ENCODE assay signal across 15 cellular contexts in the genomic region with DNA sequence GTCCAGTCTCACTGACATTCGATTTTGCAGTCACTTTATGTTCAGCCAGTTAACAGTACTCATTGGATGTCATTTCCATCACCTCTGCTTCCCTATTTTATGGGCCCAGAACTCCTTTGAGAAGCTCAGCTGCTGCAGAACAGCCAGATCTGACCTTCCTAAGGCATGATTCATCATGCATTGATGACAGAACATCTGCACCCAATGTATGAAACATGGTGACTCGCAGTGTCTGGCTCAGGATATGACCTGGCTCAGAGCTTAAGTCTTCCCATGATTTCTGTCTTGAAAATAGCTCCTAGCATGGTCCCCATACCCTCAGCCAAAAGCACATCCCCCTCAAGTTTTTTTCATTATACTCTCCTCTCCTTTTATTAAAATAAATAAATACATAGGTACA.
A peak's percentile ranks its signal among the peaks of the same experiment; 100 is the strongest.
DNase-seq lines count a peak whose midpoint lies in the region; ATAC-seq and TF ChIP-seq lines count a peak whose summit lies in the region.
"Had no signal": no experiment of that assay in that cellular context is flagged by ENCODE, and none has a peak within 500 bp of the region (broad histone marks: within the 10 kb centered on the region; RNA-seq: fewer than 3 reads in every experiment).

No MANE protein-coding gene starts in this region.

- H3K36me3 Mint-ChIP-seq in MCF 10A (ENCODE audit: insufficient read depth, unreplicated experiment): no peaks in the 10 kb centered on the region
- no peaks in the 10 kb centered on the region for H3K36me3 Mint-ChIP-seq in stimulated activated effector memory CD8-positive, alpha-beta T cell treated with anti-CD3 and anti-CD28 coated beads, Interleukin-12 subunit alpha, Interleukin-12 subunit beta, amount 100 ng/mL, for 72 hours

- no TSS peak for BruUV-seq in MCF 10A (replicated peaks; lab: Mats Ljungman, UMichigan)

- peaks cover 7% of the 10 kb centered on the region for H3K4me1 Mint-ChIP-seq in MCF 10A (ENCODE audit: insufficient read depth, unreplicated experiment)
- no peaks in the 10 kb centered on the region for H3K4me1 Mint-ChIP-seq in stimulated activated effector memory CD8-positive, alpha-beta T cell treated with anti-CD3 and anti-CD28 coated beads, Interleukin-12 subunit alpha, Interleukin-12 subunit beta, amount 100 ng/mL, for 72 hours
- H3K4me1 Mint-ChIP-seq: activated naive CD8-positive, alpha-beta T cell treated with anti-CD3 and anti-CD28 coated beads, Interleukin-2, amount 10 ng/mL, durations not matched to agents 7 days and 5 days had no signal

- peak; percentile 60 for ATAC-seq in stimulated activated effector memory CD8-positive, alpha-beta T cell treated with anti-CD3 and anti-CD28 coated beads, Interleukin-12 subunit alpha, Interleukin-12 subunit beta, amount 100 ng/mL, for 72 hours
- ATAC-seq in HG03571 (IDR thresholded peaks at IDR 0.05; ENCODE audit: unreplicated experiment): no peak
- ATAC-seq: HepG2 had no signal

- H3K4me1 ChIP-seq in breast epithelium (no peaks in the 10 kb centered on the region), SJCRH30 (peaks cover 9% of the 10 kb centered on the region)
- H3K4me1 ChIP-seq: pancreas had no signal

- no peak overlapping the region for H3K27ac Mint-ChIP-seq in MCF 10A (ENCODE audit: low read depth, unreplicated experiment)
- H3K27ac Mint-ChIP-seq in stimulated activated effector memory CD8-positive, alpha-beta T cell treated with anti-CD3 and anti-CD28 coated beads, Interleukin-12 subunit alpha, Interleukin-12 subunit beta, amount 100 ng/mL, for 72 hours: no peak overlapping the region
- H3K27ac Mint-ChIP-seq: activated naive CD8-positive, alpha-beta T cell treated with anti-CD3 and anti-CD28 coated beads, Interleukin-2, amount 10 ng/mL, durations not matched to agents 7 days and 5 days had no signal

- TF ChIP-seq CTCF in MCF 10A (IDR thresholded peaks at IDR 0.05; ENCODE audit: unreplicated experiment) (no peak), breast epithelium (IDR thresholded peaks at IDR 0.05) (no peak), fibroblast of villous mesenchyme (IDR thresholded peaks at IDR 0.05; ENCODE audit: insufficient read depth, low read depth, low read length) (no peak)

- no peaks in the 10 kb centered on the region for H3K9me3 Mint-ChIP-seq in MCF 10A (ENCODE audit: unreplicated experiment)
- H3K9me3 Mint-ChIP-seq in stimulated activated effector memory CD8-positive, alpha-beta T cell treated with anti-CD3 and anti-CD28 coated beads, Interleukin-12 subunit alpha, Interleukin-12 subunit beta, amount 100 ng/mL, for 72 hours: no peaks in the 10 kb centered on the region

- POLR2A ChIA-PET in MCF 10A (lab: Yijun Ruan, JAX): interaction anchor here (0.6 to 0.7 kb wide), 2 partner anchors 721 to 968 kb away, joined by 3 read pairs; no protein-coding TSS in a partner anchor

- H3K36me3 ChIP-seq in breast epithelium (no peaks in the 10 kb centered on the region), SJCRH30 (no peaks in the 10 kb centered on the region; the same call in 1 of the 2 replicates)
- H3K36me3 ChIP-seq: pancreas had no signal

- H3K27ac ChIP-seq in breast epithelium (no peak overlapping the region), SJCRH30 (peak overlapping the region; percentile 27; the same call in 1 of the 2 replicates)
- H3K27ac ChIP-seq: BLaER1 treated with 17β-estradiol and CSF1 and Interleukin-3, amounts not matched to agents 10 nM and 100 nM; pancreas had no signal

- H3K27me3 ChIP-seq in breast epithelium: no peaks in the 10 kb centered on the region
- H3K27me3 ChIP-seq in SJCRH30: no peaks in the 10 kb centered on the region
- H3K27me3 ChIP-seq: BLaER1 treated with 17β-estradiol and CSF1 and Interleukin-3, amounts not matched to agents 10 nM and 100 nM; pancreas had no signal

- H3K4me3 Mint-ChIP-seq in MCF 10A (ENCODE audit: unreplicated experiment): no peak overlapping the region
- H3K4me3 Mint-ChIP-seq in stimulated activated effector memory CD8-positive, alpha-beta T cell treated with anti-CD3 and anti-CD28 coated beads, Interleukin-12 subunit alpha, Interleukin-12 subunit beta, amount 100 ng/mL, for 72 hours: no peak overlapping the region
- H3K4me3 Mint-ChIP-seq: activated naive CD8-positive, alpha-beta T cell treated with anti-CD3 and anti-CD28 coated beads, Interleukin-2, amount 10 ng/mL, durations not matched to agents 7 days and 5 days had no signal

- CTCF ChIA-PET in MCF 10A (lab: Yijun Ruan, JAX): interaction anchor here (0.6 to 1.5 kb wide), 5 partner anchors 17 to 1002 kb away, joined by 3 to 5 read pairs (median 3); no protein-coding TSS in a partner anchor

- no peak overlapping the region for H3K4me3 ChIP-seq in breast epithelium
- H3K4me3 ChIP-seq in SJCRH30: no peak overlapping the region
- H3K4me3 ChIP-seq in fibroblast of villous mesenchyme (ENCODE audit: low read depth, low read length): no peak overlapping the region
- H3K4me3 ChIP-seq: BLaER1 treated with 17β-estradiol and CSF1 and Interleukin-3, amounts not matched to agents 10 nM and 100 nM; pancreas had no signal

- DNase-seq in MCF 10A (ENCODE audit: unreplicated experiment): peak; percentile 44
- DNase-seq in breast epithelium (ENCODE audit: low spot score in 2 of 2): no peak
- DNase-seq in SJCRH30: peak; percentile 48 to 50
- DNase-seq in fibroblast of villous mesenchyme (ENCODE audit: low read depth): peak; percentile 80
- no peak for DNase-seq in stimulated activated effector memory CD8-positive, alpha-beta T cell treated with anti-CD3 and anti-CD28 coated beads, Interleukin-12 subunit alpha, Interleukin-12 subunit beta, amount 100 ng/mL, for 72 hours (ENCODE audit: low spot score in 2 of 2)
- DNase-seq in NCI-H2227 (lab: John Stamatoyannopoulos, UW; ENCODE audit: unreplicated experiment): no peak
- no peak for DNase-seq in NK-92 (lab: John Stamatoyannopoulos, UW; ENCODE audit: unreplicated experiment)
- DNase-seq: activated CD4-positive, alpha-beta T cell treated with anti-CD3 and anti-CD28 coated beads, Interleukin-2, amount 50 U/mL, for 1 hour; activated naive CD8-positive, alpha-beta T cell treated with anti-CD3 and anti-CD28 coated beads, Interleukin-2, amount 10 ng/mL, durations not matched to agents 7 days and 5 days; NCI-H2171; pancreas; SIG-M5 had no signal

- H3K9me3 ChIP-seq in breast epithelium (peaks cover under 1 to 2% of the 10 kb centered on the region in 2 donors), SJCRH30 (replicated peaks) (no peaks in the 10 kb centered on the region)
- H3K9me3 ChIP-seq: pancreas had no signal

- no peaks in the 10 kb centered on the region for H3K27me3 Mint-ChIP-seq in MCF 10A (ENCODE audit: insufficient read depth, unreplicated experiment)
- H3K27me3 Mint-ChIP-seq: activated naive CD8-positive, alpha-beta T cell treated with anti-CD3 and anti-CD28 coated beads, Interleukin-2, amount 10 ng/mL, durations not matched to agents 7 days and 5 days had no signal

- intact Hi-C loops in MCF 10A (cut with micrococcal nuclease) (no loop called here), breast epithelium (cut with DNase I; ENCODE audit: low total_unique reads) (no loop called here)

- no peak for TF ChIP-seq POLR2A in breast epithelium (IDR thresholded peaks at IDR 0.05)

Comparison
In these comparisons a context has a peak if more than half of its experiments do, and no peak if none do; other contexts are left out.
1. DNase-seq: peak in MCF 10A (single experiment), SJCRH30 (2 of 2) and fibroblast of villous mesenchyme (single experiment); none in breast epithelium (0 of 2), stimulated activated effector memory CD8-positive, alpha-beta T cell treated with anti-CD3 and anti-CD28 coated beads, Interleukin-12 subunit alpha, Interleukin-12 subunit beta, amount 100 ng/mL, for 72 hours (0 of 2), NCI-H2227 (single experiment) and NK-92 (single experiment).